In genomic region chr5:127112347-127112864, GRCh38 we compare ENCODE assay signal across 19 cellular contexts. TPM values are rescaled to one million over a fixed set of nuclear protein-coding genes. Genes with fewer than 3 reads are reported as not detected.
DNase-seq lines count a peak whose midpoint lies in the region; ATAC-seq, FAIRE-seq and TF ChIP-seq lines count a peak whose summit lies in the region.
"Had no signal": no experiment of that assay in that cellular context is flagged by ENCODE, and none has a peak within 500 bp of the region (broad histone marks: within the 10 kb centered on the region; RNA-seq: fewer than 3 reads in every experiment).

No MANE protein-coding gene starts in this region.

- no peak overlapping the region for H2AFZ ChIP-seq in endothelial cell of umbilical vein (ENCODE audit: low read depth, low read length)

- no peaks in the 10 kb centered on the region for H3K36me3 ChIP-seq in breast epithelium
- H3K36me3 ChIP-seq in endothelial cell of umbilical vein (ENCODE audit: control insufficient read depth in 2 of 2, extremely low read depth in 1 of 2, insufficient read depth in 2 of 2, low read length in 2 of 2) = no peaks in the 10 kb centered on the region
- H3K36me3 ChIP-seq in CD4-positive, alpha-beta memory T cell (ENCODE audit: insufficient read depth, low read length) = no peaks in the 10 kb centered on the region
- H3K36me3 ChIP-seq: MG63 had no signal

- H3K27ac Mint-ChIP-seq in MCF 10A (ENCODE audit: low read depth, unreplicated experiment) (peak overlapping the region; percentile 96), glutamatergic neuron (ENCODE audit: unreplicated experiment) (no peak overlapping the region)
- H3K27ac Mint-ChIP-seq in CD4-positive, alpha-beta memory T cell = no peak overlapping the region
- H3K27ac Mint-ChIP-seq in activated naive CD8-positive, alpha-beta T cell treated with anti-CD3 and anti-CD28 coated beads, Interleukin-2, amount 50 U/mL, for 24 hours = no peak overlapping the region
- H3K27ac Mint-ChIP-seq: CD14-positive monocyte had no signal

- DNase-seq in MCF 10A (ENCODE audit: unreplicated experiment) = peak; percentile 61
- DNase-seq in breast epithelium (ENCODE audit: low spot score in 2 of 2) = no peak
- DNase-seq in endothelial cell of umbilical vein (ENCODE audit: low read depth, low spot score) = no peak
- DNase-seq in foreskin fibroblast = peak; percentile 16 to 58
- DNase-seq in CD4-positive, alpha-beta memory T cell = no peak
- no peak for DNase-seq in glutamatergic neuron
- DNase-seq in activated naive CD8-positive, alpha-beta T cell treated with anti-CD3 and anti-CD28 coated beads, Interleukin-2, amount 50 U/mL, for 24 hours = no peak
- no peak for DNase-seq in NCI-H510A treated with DMSO at 0.1 percent for 48 hours (lab: John Stamatoyannopoulos, UW)
- DNase-seq: Calu3, DMS79 treated with DMSO at 0.1 percent for 48 hours, GF-D8, GOT3, KBM-7, MG63, NCI-H2029, NCI-H2171 treated with DMSO at 0.1 percent for 48 hours, SHP77 treated with DMSO at 0.1 percent for 48 hours had no signal

- no TSS peak for BruUV-seq in MCF 10A (replicated peaks; lab: Mats Ljungman, UMichigan)
- BruUV-seq in endothelial cell of umbilical vein (replicated peaks; lab: Mats Ljungman, UMichigan) = no TSS peak

- H3K4me1 Mint-ChIP-seq in MCF 10A (ENCODE audit: insufficient read depth, unreplicated experiment) (peaks cover 10% of the 10 kb centered on the region), glutamatergic neuron (ENCODE audit: low read depth, unreplicated experiment) (no peaks in the 10 kb centered on the region)
- no peaks in the 10 kb centered on the region for H3K4me1 Mint-ChIP-seq in CD4-positive, alpha-beta memory T cell
- H3K4me1 Mint-ChIP-seq in activated naive CD8-positive, alpha-beta T cell treated with anti-CD3 and anti-CD28 coated beads, Interleukin-2, amount 50 U/mL, for 24 hours = no peaks in the 10 kb centered on the region
- H3K4me1 Mint-ChIP-seq: CD14-positive monocyte had no signal

- no peak for ATAC-seq in activated naive CD8-positive, alpha-beta T cell treated with anti-CD3 and anti-CD28 coated beads, Interleukin-2, amount 50 U/mL, for 24 hours

- TF ChIP-seq CTCF in MCF 10A (IDR thresholded peaks at IDR 0.05; ENCODE audit: unreplicated experiment) (no peak), breast epithelium (IDR thresholded peaks at IDR 0.05) (no peak), endothelial cell of umbilical vein (IDR thresholded peaks at IDR 0.05; ENCODE audit: extremely low read depth in 1 of 2, insufficient read depth in 1 of 2, low read depth in 1 of 2, low read length in 2 of 2) (no peak), foreskin fibroblast (IDR thresholded peaks at IDR 0.05; ENCODE audit: low read depth, low read length) (no peak), glutamatergic neuron (IDR thresholded peaks at IDR 0.05; ENCODE audit: partially characterized antibody, unreplicated experiment) (no peak)

- H3K79me2 ChIP-seq in endothelial cell of umbilical vein (ENCODE audit: control insufficient read depth, insufficient read depth, low read length) = no peaks in the 10 kb centered on the region

- CTCF ChIA-PET in MCF 10A (lab: Yijun Ruan, JAX) (interaction anchor here (0.6 to 1.0 kb wide), 2 partner anchors 14 to 140 kb away, joined by 3 read pairs; no protein-coding TSS in a partner anchor), endothelial cell of umbilical vein (lab: Charles Lee) (no interaction called here)
- CTCF ChIA-PET in CD4-positive, alpha-beta memory T cell (lab: Charles Lee; ENCODE audit: partially characterized antibody) = no interaction called here

- no peaks in the 10 kb centered on the region for H3K4me1 ChIP-seq in breast epithelium
- no peaks in the 10 kb centered on the region for H3K4me1 ChIP-seq in endothelial cell of umbilical vein (ENCODE audit: control insufficient read depth, extremely low read depth, insufficient read depth, low read length)
- no peaks in the 10 kb centered on the region for H3K4me1 ChIP-seq in CD4-positive, alpha-beta memory T cell (ENCODE audit: insufficient read depth, low read length)

- POLR2A ChIA-PET in MCF 10A (lab: Yijun Ruan, JAX) = interaction anchor here (0.8 to 1.2 kb wide), 5 partner anchors 22 to 83 kb away, joined by 3 to 7 read pairs (median 4); no protein-coding TSS in a partner anchor
- POLR2A ChIA-PET in endothelial cell of umbilical vein (lab: Charles Lee) = no interaction called here
- POLR2A ChIA-PET in CD4-positive, alpha-beta memory T cell (lab: Charles Lee; ENCODE audit: partially characterized antibody) = no interaction called here

- H3K9me1 ChIP-seq in endothelial cell of umbilical vein (replicated peaks; ENCODE audit: control insufficient read depth, extremely low read depth, insufficient read depth, low read length) = no peaks in the 10 kb centered on the region

- no peak overlapping the region for H3K9ac ChIP-seq in endothelial cell of umbilical vein (replicated peaks; ENCODE audit: extremely low read depth, insufficient read depth, low read length)

- H3K9me3 Mint-ChIP-seq in MCF 10A (ENCODE audit: unreplicated experiment) = peaks cover 27% of the 10 kb centered on the region
- peaks cover 0 to 10% (median 5%) of the 10 kb centered on the region in 8 donors for H3K9me3 Mint-ChIP-seq in CD4-positive, alpha-beta memory T cell
- H3K9me3 Mint-ChIP-seq in glutamatergic neuron (ENCODE audit: unreplicated experiment) = peaks cover 5% of the 10 kb centered on the region
- H3K9me3 Mint-ChIP-seq in activated naive CD8-positive, alpha-beta T cell treated with anti-CD3 and anti-CD28 coated beads, Interleukin-2, amount 50 U/mL, for 24 hours = no peaks in the 10 kb centered on the region

- H3K4me3 Mint-ChIP-seq in MCF 10A (ENCODE audit: unreplicated experiment) (no peak overlapping the region), glutamatergic neuron (ENCODE audit: unreplicated experiment) (no peak overlapping the region)
- H3K4me3 Mint-ChIP-seq in CD4-positive, alpha-beta memory T cell = no peak overlapping the region
- H3K4me3 Mint-ChIP-seq in activated naive CD8-positive, alpha-beta T cell treated with anti-CD3 and anti-CD28 coated beads, Interleukin-2, amount 50 U/mL, for 24 hours = no peak overlapping the region
- H3K4me3 Mint-ChIP-seq: CD14-positive monocyte had no signal

- H4K20me1 ChIP-seq in endothelial cell of umbilical vein (replicated peaks; ENCODE audit: control insufficient read depth, extremely low read depth, insufficient read depth, low read length) = no peaks in the 10 kb centered on the region

- intact Hi-C loops in MCF 10A (cut with micrococcal nuclease) = no loop called here
- intact Hi-C loops in breast epithelium (cut with DNase I; ENCODE audit: low total_unique reads) = no loop called here
- intact Hi-C loops in endothelial cell of umbilical vein (cut with micrococcal nuclease) = no loop called here
- intact Hi-C loops in CD4-positive, alpha-beta memory T cell (cut with micrococcal nuclease) = no loop called here

- H3K27ac ChIP-seq in breast epithelium = no peak overlapping the region
- H3K27ac ChIP-seq in endothelial cell of umbilical vein (ENCODE audit: insufficient read depth, low read depth, low read length) = no peak overlapping the region
- H3K27ac ChIP-seq in CD4-positive, alpha-beta memory T cell (ENCODE audit: low read depth, low read length) = no peak overlapping the region

- dilution Hi-C loops in endothelial cell of umbilical vein (cut with MboI; ENCODE audit: extremely low pct_ligation_motif_present, low sequenced_read_pairs) = no loop called here

- no peaks in the 10 kb centered on the region for H3K27me3 ChIP-seq in breast epithelium
- peaks cover 0 to 14% of the 10 kb centered on the region in 2 experiments for H3K27me3 ChIP-seq in endothelial cell of umbilical vein (ENCODE audit: control insufficient read depth in 2 of 2, insufficient read depth in 2 of 2, low read length in 2 of 2)
- no peaks in the 10 kb centered on the region for H3K27me3 ChIP-seq in CD4-positive, alpha-beta memory T cell (ENCODE audit: insufficient read depth, low read length)

- FAIRE-seq in endothelial cell of umbilical vein (lab: Jason Lieb, UNC) = peak; percentile 37
- FAIRE-seq: RCC 7860 had no signal

- H3K9me3 ChIP-seq in breast epithelium (peaks cover 0 to 4% of the 10 kb centered on the region in 2 donors), endothelial cell of umbilical vein (replicated peaks; ENCODE audit: control insufficient read depth, insufficient read depth, low read length) (no peaks in the 10 kb centered on the region)
- no peaks in the 10 kb centered on the region for H3K9me3 ChIP-seq in CD4-positive, alpha-beta memory T cell (ENCODE audit: control insufficient read depth in 1 of 2, low read length in 2 of 2)
- H3K9me3 ChIP-seq: MG63 had no signal

- H3K4me3 ChIP-seq in breast epithelium (no peak overlapping the region), endothelial cell of umbilical vein (replicated peaks in 1 of 3; ENCODE audit: insufficient read depth in 1 of 3, low read depth in 1 of 3, low read length in 3 of 3) (no peak overlapping the region), foreskin fibroblast (ENCODE audit: low read depth in 1 of 2, low read length in 2 of 2) (no peak overlapping the region)
- no peak overlapping the region for H3K4me3 ChIP-seq in CD4-positive, alpha-beta memory T cell (ENCODE audit: low read length in 2 of 2)
- H3K4me3 ChIP-seq: MG63 had no signal

- H3K27me3 Mint-ChIP-seq in MCF 10A (ENCODE audit: insufficient read depth, unreplicated experiment) (no peaks in the 10 kb centered on the region), glutamatergic neuron (ENCODE audit: unreplicated experiment) (peaks cover 2% of the 10 kb centered on the region)
- H3K27me3 Mint-ChIP-seq in CD4-positive, alpha-beta memory T cell = peaks cover 22 to 25% of the 10 kb centered on the region in 2 donors
- H3K27me3 Mint-ChIP-seq in activated naive CD8-positive, alpha-beta T cell treated with anti-CD3 and anti-CD28 coated beads, Interleukin-2, amount 50 U/mL, for 24 hours = peaks cover 11% of the 10 kb centered on the region

- TF ChIP-seq POLR2A in breast epithelium (IDR thresholded peaks at IDR 0.05) = no peak
- no peak for TF ChIP-seq POLR2A in endothelial cell of umbilical vein (IDR thresholded peaks at IDR 0.05; ENCODE audit: low read depth, low read length)

- no peak overlapping the region for H3K4me2 ChIP-seq in endothelial cell of umbilical vein (ENCODE audit: insufficient read depth, low read length)

- H3K36me3 Mint-ChIP-seq in MCF 10A (ENCODE audit: insufficient read depth, unreplicated experiment) = peaks cover 6% of the 10 kb centered on the region
- no peaks in the 10 kb centered on the region for H3K36me3 Mint-ChIP-seq in CD4-positive, alpha-beta memory T cell
- peaks cover 22% of the 10 kb centered on the region for H3K36me3 Mint-ChIP-seq in glutamatergic neuron (ENCODE audit: unreplicated experiment)
- H3K36me3 Mint-ChIP-seq in activated naive CD8-positive, alpha-beta T cell treated with anti-CD3 and anti-CD28 coated beads, Interleukin-2, amount 50 U/mL, for 24 hours (ENCODE audit: low read depth) = no peaks in the 10 kb centered on the region
- H3K36me3 Mint-ChIP-seq: CD14-positive monocyte had no signal

RNA-seq across cellular contexts. Expression of gene C5orf63, which starts 39.1 kb away (rescaled TPM):
- 10.8 and 11.1 TPM in 2 replicates for total RNA-seq in MCF 10A (2022)
- total RNA-seq in breast epithelium = 1 to 10 TPM; 2.4 to 5.6 (median 4.0) TPM
- total RNA-seq in endothelial cell of umbilical vein = 4.0 and 5.3 TPM in 2 replicates
- 1.3 and 1.4 TPM in 2 replicates for polyA plus RNA-seq in endothelial cell of umbilical vein
- 2.6 and 2.7 TPM in 2 replicates for polyA plus RNA-seq in endothelial cell of umbilical vein (2011; cell fraction: cytosol; rRNA removed)
- 5.6 and 7.2 TPM in 2 replicates for polyA plus RNA-seq in endothelial cell of umbilical vein (2011; cell fraction: nucleus; rRNA removed)
- polyA plus RNA-seq in endothelial cell of umbilical vein (2012) = 1.1 and 2.6 TPM in 2 replicates
- 2.5 and 3.2 TPM in 2 replicates for polyA minus RNA-seq in endothelial cell of umbilical vein
- not detected for polyA minus RNA-seq in endothelial cell of umbilical vein (2011; cell fraction: cytosol; rRNA and poly(A)+ RNA removed)
- polyA minus RNA-seq in endothelial cell of umbilical vein (2011; cell fraction: nucleus; rRNA and poly(A)+ RNA removed) = 3.4 and 8.2 TPM in 2 replicates
- 10 to 100 TPM; 13.1 to 17.9 TPM for total RNA-seq in CD4-positive, alpha-beta memory T cell
- 1 to 10 TPM; 3.4 to 9.5 TPM for polyA plus RNA-seq in CD4-positive, alpha-beta memory T cell
- total RNA-seq in glutamatergic neuron (ENCODE audit: unreplicated experiment) = 11.8 TPM

Comparison
In these comparisons a context has a peak if more than half of its experiments do, and no peak if none do; other contexts are left out.
1. DNase-seq: peak in MCF 10A (single experiment) and foreskin fibroblast (2 of 2); none in breast epithelium (0 of 2), endothelial cell of umbilical vein (single experiment), CD4-positive, alpha-beta memory T cell (0 of 5), glutamatergic neuron (single experiment), activated naive CD8-positive, alpha-beta T cell treated with anti-CD3 and anti-CD28 coated beads, Interleukin-2, amount 50 U/mL, for 24 hours (single experiment) and NCI-H510A treated with DMSO at 0.1 percent for 48 hours (single experiment).